ENCODE assay signal across 13 cellular contexts in the genomic region with DNA sequence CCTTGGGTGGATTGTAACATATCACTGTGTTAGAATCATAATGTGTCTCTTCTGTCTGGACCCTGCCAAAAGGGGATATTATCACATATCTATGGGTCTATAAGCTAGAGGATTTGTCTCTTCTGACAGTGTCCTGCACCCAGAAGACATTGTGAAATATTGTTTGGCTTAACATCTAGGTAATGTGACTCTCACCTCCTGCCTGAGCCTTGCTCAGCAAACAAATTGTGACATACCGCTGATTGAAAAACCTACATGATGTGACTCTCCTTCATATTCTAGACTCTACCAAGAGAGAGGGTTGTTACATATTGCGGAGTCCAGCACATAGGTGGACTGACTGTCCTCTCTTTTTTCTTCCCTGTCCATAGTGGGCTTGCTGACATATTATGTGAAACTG. TPM values are rescaled to one million over a fixed set of nuclear protein-coding genes. Genes with fewer than 3 reads are reported as not detected.
DNase-seq lines count a peak whose midpoint lies in the region; ATAC-seq and TF ChIP-seq lines count a peak whose summit lies in the region.
"Not testable (repeated sequence)": the region's sequence is repeated elsewhere in the genome, so short reads cannot be mapped to it uniquely, and the experiment has no call there.
"Had no signal": no experiment of that assay in that cellular context is flagged by ENCODE, and none has a peak within 500 bp of the region (broad histone marks: within the 10 kb centered on the region; RNA-seq: fewer than 3 reads in every experiment).

No MANE protein-coding gene starts in this region.

- not testable (repeated sequence) for TF ChIP-seq CTCF in gastrocnemius medialis (IDR thresholded peaks at IDR 0.05 in 4 of 5, conservative IDR thresholded peaks at IDR 0.05 in 1 of 5)

- not testable (repeated sequence) for H3K27me3 ChIP-seq in gastrocnemius medialis

- H3K4me3 ChIP-seq in gastrocnemius medialis, result not testable (repeated sequence)

- ATAC-seq in left lobe of liver (peak; percentile 57), gastrocnemius medialis (peak; percentile 96 to 97)

- TF ChIP-seq POLR2A in gastrocnemius medialis (IDR thresholded peaks at IDR 0.05), result not testable (repeated sequence)

- H3K27ac ChIP-seq in gastrocnemius medialis, result not testable (repeated sequence)

- intact Hi-C loops in gastrocnemius medialis (cut with DNase I; ENCODE audit: low total_unique reads), result not testable (repeated sequence)

- not testable (repeated sequence) for H3K4me1 ChIP-seq in gastrocnemius medialis

- in situ Hi-C loops in gastrocnemius medialis (cut with MboI; ENCODE audit: low sequenced_read_pairs in 4 of 4), result not testable (repeated sequence)

- not testable (repeated sequence) for H3K36me3 ChIP-seq in gastrocnemius medialis

- not testable (repeated sequence) for H3K9me3 ChIP-seq in gastrocnemius medialis

- not testable (repeated sequence) for DNase-seq in left lobe of liver (ENCODE audit: low spot score); gastrocnemius medialis

RNA-seq across cellular contexts. Expression of a gene that starts 13.0 kb away (rescaled TPM):
- total RNA-seq in left lobe of liver (not detected), gastrocnemius medialis (not detected)
- total RNA-seq: A172; A673; B cell; Caco-2; Calu3; CD4-positive, alpha-beta memory T cell; CD4-positive, alpha-beta T cell; CD4-positive, CD25-positive, alpha-beta regulatory T cell; CD8-positive, alpha-beta memory T cell; CD8-positive, alpha-beta T cell; Daoy had no signal
